In genomic region chr2:32011566-32011960, GRCh38 we compare ENCODE assay signal across 1 cellular context.
TF ChIP-seq lines count a peak whose summit lies in the region.

No MANE protein-coding gene starts in this region.

TF ChIP-seq in SK-N-SH, 30 proteins besides CTCF, POLR2A, EP300 and RAD21 (continued from another document):
- no peak for TF ChIP-seq USF2 (IDR thresholded peaks at IDR 0.05; ENCODE audit: borderline replicate concordance, low read depth, low read length)
- no peak for TF ChIP-seq FOXM1 (IDR thresholded peaks at IDR 0.05; ENCODE audit: low read depth)
- no peak for TF ChIP-seq JUND (IDR thresholded peaks at IDR 0.05)
- TF ChIP-seq ZBTB33 (IDR thresholded peaks at IDR 0.05; ENCODE audit: borderline replicate concordance, low read depth): no peak
- no peak for TF ChIP-seq YY1 (IDR thresholded peaks at IDR 0.05; ENCODE audit: low read depth)
